ENCODE assay signal across 17 cellular contexts in genomic region chr5:85760519-85760918, GRCh38.
DNase-seq lines count a peak whose midpoint lies in the region; ATAC-seq, FAIRE-seq and TF ChIP-seq lines count a peak whose summit lies in the region.
"Had no signal": no experiment of that assay in that cellular context is flagged by ENCODE, and none has a peak within 500 bp of the region (broad histone marks: within the 10 kb centered on the region; RNA-seq: fewer than 3 reads in every experiment).

No MANE protein-coding gene starts in this region.

- no peak overlapping the region for H2BK12ac ChIP-seq in H1 (ENCODE audit: low read depth, low read length)

- H3K23ac ChIP-seq in H1 (ENCODE audit: insufficient read length), result no peak overlapping the region

- H3K4ac ChIP-seq in H1 (replicated peaks; ENCODE audit: insufficient read length, low read depth, low read length), result no peak overlapping the region

- H2AFZ ChIP-seq in H1 (ENCODE audit: low read length) (0 out of 2 replicates have a peak overlapping the region, but pooled peaks have one; percentile 64), smooth muscle cell (ENCODE audit: low read depth) (peak overlapping the region; percentile 56)

- no peak for ATAC-seq in HG03571 (IDR thresholded peaks at IDR 0.05; ENCODE audit: unreplicated experiment)
- ATAC-seq: A549 had no signal

- TF ChIP-seq POLR2A in H1 (IDR thresholded peaks at IDR 0.05; ENCODE audit: control extremely low read depth in 1 of 2, low read depth in 2 of 2, low read length in 2 of 2), result no peak

- H3K4me2 ChIP-seq in H1 (ENCODE audit: insufficient read depth in 1 of 2, low read depth in 2 of 2, low read length in 2 of 2), result no peak overlapping the region
- peak overlapping the region; percentile 11 for H3K4me2 ChIP-seq in smooth muscle cell
- H3K4me2 ChIP-seq: A549, KMS-11 had no signal

- H3K4me3 ChIP-seq in HUES48 (ENCODE audit: low read depth, low read length) (no peak overlapping the region), H1 (ENCODE audit: extremely low read depth in 1 of 4, insufficient read depth in 2 of 4, low read depth in 3 of 4, low read length in 4 of 4) (no peak overlapping the region), iPS-18a (ENCODE audit: low read length) (peak overlapping the region; percentile 22), smooth muscle cell (no peak overlapping the region)
- H3K4me3 ChIP-seq: A549 had no signal

- H3K27ac ChIP-seq in HUES48 (ENCODE audit: low read depth, low read length) (peak overlapping the region; percentile 73), H1 (ENCODE audit: low read depth, low read length) (no peak overlapping the region), iPS-18a (ENCODE audit: low read length) (peak overlapping the region; percentile 39), smooth muscle cell (ENCODE audit: low read depth) (no peak overlapping the region)
- H3K27ac ChIP-seq: A549, C4-2B, HL-60, KMS-11 had no signal

- no peak overlapping the region for H3K14ac ChIP-seq in H1 (ENCODE audit: insufficient read length)

- H4K91ac ChIP-seq in H1 (replicated peaks; ENCODE audit: insufficient read length, low read length), result no peak overlapping the region

- no peaks in the 10 kb centered on the region for H3F3A ChIP-seq in smooth muscle cell (ENCODE audit: low read depth)

- no peaks in the 10 kb centered on the region for H3K79me1 ChIP-seq in H1 (ENCODE audit: low read depth, low read length)

- CTCF ChIA-PET in H1 (lab: Charles Lee; ENCODE audit: partially characterized antibody), result no interaction called here

- no peak for TF ChIP-seq RAD21 in H1 (IDR thresholded peaks at IDR 0.05 in 1 of 2, conservative IDR thresholded peaks at IDR 0.05 in 1 of 2; ENCODE audit: low read depth in 2 of 2, low read length in 2 of 2)

- H2AK5ac ChIP-seq in H1 (ENCODE audit: low read depth, low read length), result no peak overlapping the region

- H3K18ac ChIP-seq in H1 (ENCODE audit: extremely low read depth, low read length), result no peak overlapping the region

- DNase-seq in H1 (ENCODE audit: low read depth in 1 of 2, low spot score in 2 of 2) (no peak), smooth muscle cell (lab: John Stamatoyannopoulos, UW; ENCODE audit: unreplicated experiment) (no peak), NCI-H1694 (lab: John Stamatoyannopoulos, UW) (no peak), HK-2 (ENCODE audit: unreplicated experiment) (no peak), GM10266 (ENCODE audit: extremely low spot score) (no peak)
- DNase-seq: BE2C; CD4-positive, alpha-beta memory T cell; DMS79 had no signal

- H2BK20ac ChIP-seq in H1 (ENCODE audit: low read length), result no peak overlapping the region

- WGBS in H1 (ENCODE audit: extremely low coverage in 1 of 2, insufficient coverage in 1 of 2, insufficient read length in 1 of 2, insufficient replicate concordance in 2 of 2, low coverage in 1 of 2, low lambda C conversion rate in 2 of 2, missing lambda C conversion rate in 1 of 2), 2 experiments, result 17% methylated on average over 1 of the region's 1 CpG; no CpG with 5 or more reads in 1 of the 2 experiments
- 44% methylated on average over 1 of the region's 1 CpG for WGBS in smooth muscle cell (ENCODE audit: low lambda C conversion rate)

- H3K36me3 ChIP-seq in HUES48 (ENCODE audit: control insufficient read depth, insufficient read depth, low read length) (no peaks in the 10 kb centered on the region), H1 (ENCODE audit: control insufficient read depth in 2 of 4, insufficient read depth in 4 of 4, low read length in 3 of 4) (no peaks in the 10 kb centered on the region), iPS-18a (ENCODE audit: control insufficient read depth, low read depth, low read length) (no peaks in the 10 kb centered on the region), smooth muscle cell (ENCODE audit: low read depth) (no peaks in the 10 kb centered on the region)
- H3K36me3 ChIP-seq: BE2C had no signal

- no peak overlapping the region for H2BK15ac ChIP-seq in H1 (ENCODE audit: low read length)

- no peaks in the 10 kb centered on the region for H4K20me1 ChIP-seq in H1 (replicated peaks in 1 of 2; ENCODE audit: control insufficient read depth in 1 of 2, insufficient read depth in 2 of 2, low read length in 2 of 2)
- H4K20me1 ChIP-seq in smooth muscle cell (ENCODE audit: low read depth), result no peaks in the 10 kb centered on the region

- H3K79me2 ChIP-seq in H1 (ENCODE audit: control insufficient read depth in 1 of 2, insufficient read depth in 2 of 2, low read length in 2 of 2), result no peaks in the 10 kb centered on the region
- no peaks in the 10 kb centered on the region for H3K79me2 ChIP-seq in smooth muscle cell (ENCODE audit: low read depth)

- no peaks in the 10 kb centered on the region for H3K27me3 ChIP-seq in HUES48 (ENCODE audit: control insufficient read depth, insufficient read depth, low read length)
- no peaks in the 10 kb centered on the region for H3K27me3 ChIP-seq in H1 (replicated peaks in 1 of 4; ENCODE audit: control insufficient read depth in 3 of 4, extremely low read depth in 1 of 4, insufficient read depth in 3 of 4, low read length in 3 of 4)
- no peaks in the 10 kb centered on the region for H3K27me3 ChIP-seq in iPS-18a (ENCODE audit: control insufficient read depth, insufficient read depth, low read length)
- no peaks in the 10 kb centered on the region for H3K27me3 ChIP-seq in smooth muscle cell (ENCODE audit: low read depth)
- H3K27me3 ChIP-seq: BE2C had no signal

- no peaks in the 10 kb centered on the region for H3K23me2 ChIP-seq in H1 (ENCODE audit: low read depth, low read length)

- H2BK5ac ChIP-seq in H1 (ENCODE audit: low read depth, low read length), result no peak overlapping the region; the same call in 1 of the 2 replicates

- H3K9me3 ChIP-seq in HUES48 (ENCODE audit: control insufficient read depth, insufficient read depth, low read length) (no peaks in the 10 kb centered on the region), H1 (ENCODE audit: insufficient read depth in 2 of 2, low read depth in 1 of 2, low read length in 1 of 2) (peaks cover 0 to 4% of the 10 kb centered on the region in 2 experiments; a peak in 1 of 4 replicates), iPS-18a (ENCODE audit: control insufficient read depth, low read depth, low read length) (no peaks in the 10 kb centered on the region), smooth muscle cell (replicated peaks; ENCODE audit: low read depth) (no peaks in the 10 kb centered on the region)
- H3K9me3 ChIP-seq: A549, BE2C had no signal

- TF ChIP-seq EP300 in H1 (IDR thresholded peaks at IDR 0.05; ENCODE audit: borderline replicate concordance in 1 of 2, low read depth in 2 of 2, low read length in 2 of 2), result no peak

- POLR2A ChIA-PET in H1 (lab: Charles Lee; ENCODE audit: partially characterized antibody), result no interaction called here

- TF ChIP-seq CTCF in H1 (IDR thresholded peaks at IDR 0.05; ENCODE audit: control extremely low read depth in 1 of 3, insufficient read depth in 1 of 3, low read depth in 1 of 3, low read length in 3 of 3), result no peak
- TF ChIP-seq CTCF in smooth muscle cell (IDR thresholded peaks at IDR 0.05; ENCODE audit: borderline replicate concordance, insufficient read depth, poor library complexity, severe bottlenecking), result no peak
- TF ChIP-seq CTCF in GM10266 (IDR thresholded peaks at IDR 0.05; ENCODE audit: control insufficient read depth, insufficient read depth, low read depth, missing control alignments), result no peak

- no peak overlapping the region for H3K56ac ChIP-seq in H1 (replicated peaks; ENCODE audit: insufficient read length, low read depth, low read length)

- no peak overlapping the region for H4K8ac ChIP-seq in H1 (ENCODE audit: extremely low read depth, insufficient read depth, low read length)

- H4K5ac ChIP-seq in H1 (ENCODE audit: insufficient read length, low read depth, low read length), result no peak overlapping the region

- FAIRE-seq in H1 (lab: Jason Lieb, UNC), result no peak
- FAIRE-seq: A549, GM12892, GM19239 had no signal

- H2BK120ac ChIP-seq in H1 (replicated peaks; ENCODE audit: low read depth, low read length), result no peak overlapping the region

- peaks cover 15% of the 10 kb centered on the region for H3K4me1 ChIP-seq in HUES48 (ENCODE audit: control insufficient read depth, insufficient read depth, low read length)
- no peaks in the 10 kb centered on the region for H3K4me1 ChIP-seq in H1 (replicated peaks in 1 of 4; ENCODE audit: control insufficient read depth in 3 of 4, insufficient read depth in 4 of 4, low read length in 3 of 4)
- peaks cover 11% of the 10 kb centered on the region for H3K4me1 ChIP-seq in iPS-18a (ENCODE audit: control insufficient read depth, low read depth, low read length)
- H3K4me1 ChIP-seq in smooth muscle cell (ENCODE audit: low read depth), result peaks cover 3% of the 10 kb centered on the region
- H3K4me1 ChIP-seq: A549, BE2C had no signal

- H3K9ac ChIP-seq in HUES48 (ENCODE audit: low read depth, low read length) (no peak overlapping the region), H1 (replicated peaks in 1 of 4; ENCODE audit: extremely low read depth in 1 of 4, low read depth in 3 of 4, low read length in 3 of 4) (no peak overlapping the region), iPS-18a (ENCODE audit: low read length) (no peak overlapping the region), smooth muscle cell (ENCODE audit: low read depth) (no peak overlapping the region)
- H3K9ac ChIP-seq: KMS-11 had no signal

TF ChIP-seq in H1, 55 proteins besides CTCF, POLR2A, EP300 and RAD21:
- TF ChIP-seq YY1 (IDR thresholded peaks at IDR 0.05; ENCODE audit: low read depth, low read length), result 0 out of 2 replicates have a peak, but pooled peaks have one; percentile 29
- TF ChIP-seq RFX5 (IDR thresholded peaks at IDR 0.05; ENCODE audit: borderline replicate concordance, low read depth, low read length), result no peak
- no peak for TF ChIP-seq HDAC6 (IDR thresholded peaks at IDR 0.05; ENCODE audit: low read depth, low read length)

Comparison
In these comparisons a context has a peak if more than half of its experiments do, and no peak if none do; other contexts are left out.
1. H3K27ac ChIP-seq: peak in HUES48 (single experiment) and iPS-18a (single experiment); none in H1 (single experiment) and smooth muscle cell (single experiment).